ENCODE assay signal across 12 cellular contexts in the genomic region with DNA sequence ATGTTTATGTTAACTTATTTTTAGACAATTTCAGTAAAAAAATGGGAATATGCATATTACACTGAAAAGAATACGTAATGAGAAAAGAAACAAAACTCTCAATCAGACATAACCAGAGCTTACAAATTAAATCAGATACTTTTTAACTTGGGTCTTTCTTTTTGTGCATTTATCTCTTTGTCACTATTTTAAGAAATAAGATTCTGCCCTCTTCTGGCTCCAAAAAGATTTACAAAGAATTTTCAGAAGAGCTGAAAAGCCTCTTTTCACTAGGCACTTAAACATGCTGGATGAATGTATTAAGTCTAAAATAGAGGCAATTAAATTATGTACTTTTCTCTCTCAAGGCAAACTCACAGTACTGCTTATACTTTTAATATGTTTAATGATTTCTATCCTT. TPM values are rescaled to one million over a fixed set of nuclear protein-coding genes. Genes with fewer than 3 reads are reported as not detected.
DNase-seq lines count a peak whose midpoint lies in the region; ATAC-seq and TF ChIP-seq lines count a peak whose summit lies in the region.
"Had no signal": no experiment of that assay in that cellular context is flagged by ENCODE, and none has a peak within 500 bp of the region (broad histone marks: within the 10 kb centered on the region; RNA-seq: fewer than 3 reads in every experiment).

No MANE protein-coding gene starts in this region.

- no peak for ATAC-seq in HG02973 (IDR thresholded peaks at IDR 0.05; ENCODE audit: unreplicated experiment)
- no peak for ATAC-seq in HG02623 (IDR thresholded peaks at IDR 0.05; ENCODE audit: unreplicated experiment)

- H3K9ac ChIP-seq in endodermal cell (ENCODE audit: extremely low read depth, low read length, poor library complexity, severe bottlenecking) (no peak overlapping the region), parathyroid adenoma (no peak overlapping the region)
- H3K9ac ChIP-seq: BLaER1 had no signal

- H3K27me3 ChIP-seq in endodermal cell (ENCODE audit: control insufficient read depth, insufficient read depth, low read length, poor library complexity, severe bottlenecking) (no peaks in the 10 kb centered on the region), parathyroid adenoma (ENCODE audit: control insufficient read depth, insufficient read depth, low read length) (no peaks in the 10 kb centered on the region)
- H3K27me3 ChIP-seq: BLaER1 had no signal

- H3K9me3 ChIP-seq in endodermal cell (ENCODE audit: control insufficient read depth, low read length): no peaks in the 10 kb centered on the region
- no peaks in the 10 kb centered on the region for H3K9me3 ChIP-seq in parathyroid adenoma (ENCODE audit: control insufficient read depth, low read length)
- H3K9me3 ChIP-seq: BLaER1 had no signal

- H3K79me2 ChIP-seq in parathyroid adenoma: no peaks in the 10 kb centered on the region

- H3K36me3 ChIP-seq in endodermal cell (ENCODE audit: control insufficient read depth, insufficient read depth, low read length) (peaks cover 40% of the 10 kb centered on the region), parathyroid adenoma (ENCODE audit: control insufficient read depth, insufficient read depth, low read length) (no peaks in the 10 kb centered on the region)

- peak; percentile 1 for DNase-seq in NCI-H1092 treated with DMSO at 0.1 percent for 48 hours (lab: John Stamatoyannopoulos, UW)
- DNase-seq in NCI-H1092 (lab: John Stamatoyannopoulos, UW): no peak
- DNase-seq in NCI-H460 (ENCODE audit: extremely low read depth, low read depth): peak; percentile 8
- DNase-seq in endodermal cell: no peak
- no peak for DNase-seq in effector CD4-positive, alpha-beta T cell
- DNase-seq: GOT3; NCI-H226; stimulated activated CD4-positive, alpha-beta T cell treated with anti-CD3 and anti-CD28 coated beads, Interleukin-12 subunit alpha, Interleukin-12 subunit beta, amount 100 ng/mL, for 4 hours had no signal

- H3K27ac Mint-ChIP-seq in endodermal cell: no peak overlapping the region

- H3K36me3 Mint-ChIP-seq in endodermal cell (ENCODE audit: low read depth): peaks cover 19% of the 10 kb centered on the region

- H3K9me3 Mint-ChIP-seq in endodermal cell: no peaks in the 10 kb centered on the region

- TF ChIP-seq CTCF in endodermal cell (conservative IDR thresholded peaks at IDR 0.05) (peak; percentile 69), parathyroid adenoma (IDR thresholded peaks at IDR 0.05) (peak; percentile 10)

- no peaks in the 10 kb centered on the region for H3K27me3 Mint-ChIP-seq in endodermal cell (ENCODE audit: insufficient read depth)

- 100% methylated on average over 1 of the region's 1 CpG; no CpG with 5 or more reads in 1 of the 2 experiments for WGBS in endodermal cell (ENCODE audit: insufficient coverage in 1 of 2, insufficient read length in 1 of 2), 2 experiments

- H2AFZ ChIP-seq in parathyroid adenoma: no peak overlapping the region

- H3K4me3 Mint-ChIP-seq in endodermal cell: no peak overlapping the region

- H3K4me2 ChIP-seq in parathyroid adenoma (ENCODE audit: low read length): no peak overlapping the region
- H3K4me2 ChIP-seq: BLaER1 had no signal

- H3K4me1 ChIP-seq in endodermal cell (ENCODE audit: control insufficient read depth, insufficient read depth, low read length) (no peaks in the 10 kb centered on the region), parathyroid adenoma (no peaks in the 10 kb centered on the region)
- H3K4me1 ChIP-seq: BLaER1 had no signal

- H3K4me1 Mint-ChIP-seq in endodermal cell: no peaks in the 10 kb centered on the region

- H3K4me3 ChIP-seq in endodermal cell (ENCODE audit: low read length): no peak overlapping the region
- H3K4me3 ChIP-seq in parathyroid adenoma (ENCODE audit: low read depth, low read length): no peak overlapping the region
- H3K4me3 ChIP-seq: BLaER1 had no signal

- no peak overlapping the region for H3K27ac ChIP-seq in endodermal cell (ENCODE audit: low read depth, low read length)
- H3K27ac ChIP-seq in parathyroid adenoma: no peak overlapping the region
- H3K27ac ChIP-seq: BLaER1 had no signal

RNA-seq across cellular contexts. Expression of a gene that starts 55.5 kb away (rescaled TPM):
- 33.6 and 37.0 TPM in 2 replicates for total RNA-seq in NCI-H460 (2014; rRNA removed; shearing (Covaris generic))
- 23.2 and 31.8 TPM in 2 replicates for polyA plus RNA-seq in NCI-H460 (2014; cell fraction: nucleus; rRNA removed)
- total RNA-seq in endodermal cell: 10 to 100 TPM; 19.9 to 23.5 TPM
- polyA plus RNA-seq in endodermal cell (2013, experiment 1 of 2): 20.0 TPM
- 16.1 TPM for polyA plus RNA-seq in endodermal cell (2013, experiment 2 of 2)

Comparison
In these comparisons a context has a peak if more than half of its experiments do, and no peak if none do; other contexts are left out.
1. DNase-seq: peak in NCI-H1092 treated with DMSO at 0.1 percent for 48 hours (single experiment) and NCI-H460 (single experiment); none in NCI-H1092 (single experiment), endodermal cell (single experiment) and effector CD4-positive, alpha-beta T cell (single experiment).